ENCODE assay signal across 14 cellular contexts in genomic region chr19:4430760-4431159, GRCh38. TPM values are rescaled to one million over a fixed set of nuclear protein-coding genes. Genes with fewer than 3 reads are reported as not detected.
DNase-seq lines count a peak whose midpoint lies in the region; ATAC-seq and TF ChIP-seq lines count a peak whose summit lies in the region.
"Had no signal": no experiment of that assay in that cellular context is flagged by ENCODE, and none has a peak within 500 bp of the region (broad histone marks: within the 10 kb centered on the region; RNA-seq: fewer than 3 reads in every experiment).

No MANE protein-coding gene starts in this region.

- H4K8ac ChIP-seq in mesenchymal stem cell (ENCODE audit: low read length): no peak overlapping the region

- DNase-seq in GF-D8 (lab: John Stamatoyannopoulos, UW) (peak; percentile 72), MV-4-11 (lab: John Stamatoyannopoulos, UW) (peak; percentile 98), endothelial cell (ENCODE audit: low spot score) (no peak), pons (ENCODE audit: low spot score) (peak; percentile 80), NCI-H774 (lab: John Stamatoyannopoulos, UW) (no peak), mesenchymal stem cell (no peak)
- DNase-seq in activated CD4-positive, alpha-beta T cell treated with anti-CD3 and anti-CD28 coated beads for 48 hours: no peak
- DNase-seq: activated CD4-positive, alpha-beta T cell treated with anti-CD3 and anti-CD28 coated beads, Interleukin-2, amount 10 ng/mL, durations not matched to agents 7 days and 5 days; activated T-cell treated with anti-CD3 and anti-CD28 coated beads, Interleukin-2, amount 50 U/mL, for 48 hours; effector CD8-positive, alpha-beta T cell; NCI-H2029; stimulated activated naive CD8-positive, alpha-beta T cell treated with anti-CD3 and anti-CD28 coated beads, Interleukin-15, Interleukin-2, amounts not matched to agents 100 U/mL and 50 U/mL, for 24 hours had no signal

- no peak overlapping the region for H2BK15ac ChIP-seq in mesenchymal stem cell (ENCODE audit: low read depth, poor library complexity, severe bottlenecking)

- ATAC-seq in GM21526 (IDR thresholded peaks at IDR 0.05; ENCODE audit: low FRiP score, unreplicated experiment): no peak
- ATAC-seq: stimulated activated naive CD8-positive, alpha-beta T cell treated with anti-CD3 and anti-CD28 coated beads, Interleukin-15, Interleukin-2, amounts not matched to agents 100 U/mL and 50 U/mL, for 24 hours had no signal

- H3K9me3 ChIP-seq in mesenchymal stem cell (ENCODE audit: control insufficient read depth, low read length): no peaks in the 10 kb centered on the region

- no peak overlapping the region for H2BK12ac ChIP-seq in mesenchymal stem cell (ENCODE audit: low read length in 2 of 2)

- H2BK5ac ChIP-seq in mesenchymal stem cell (ENCODE audit: low read depth, low read length, poor library complexity, severe bottlenecking): no peak overlapping the region

- H3K27me3 ChIP-seq in mesenchymal stem cell (ENCODE audit: control insufficient read depth in 1 of 2, insufficient read depth in 1 of 2, low read length in 2 of 2): no peaks in the 10 kb centered on the region
- H3K27me3 ChIP-seq: cardiac muscle cell had no signal

- no peak overlapping the region for H4K91ac ChIP-seq in mesenchymal stem cell (ENCODE audit: low read length)

- no peak overlapping the region for H3K4ac ChIP-seq in mesenchymal stem cell (ENCODE audit: low read depth in 1 of 2, low read length in 2 of 2)

- H3K36me3 Mint-ChIP-seq in endothelial cell (ENCODE audit: low read depth, unreplicated experiment): peaks cover 41% of the 10 kb centered on the region

- peaks cover 44 to 53% of the 10 kb centered on the region in 2 experiments for H3K36me3 ChIP-seq in mesenchymal stem cell (ENCODE audit: control insufficient read depth in 1 of 2, insufficient read depth in 2 of 2, low read depth in 1 of 2, low read length in 2 of 2)

- H3K23ac ChIP-seq in mesenchymal stem cell (ENCODE audit: low read length in 2 of 2): no peak overlapping the region

- no peaks in the 10 kb centered on the region for H3K4me1 Mint-ChIP-seq in endothelial cell (ENCODE audit: unreplicated experiment)
- H3K4me1 Mint-ChIP-seq: activated CD4-positive, alpha-beta T cell treated with anti-CD3 and anti-CD28 coated beads, Interleukin-2, amount 10 ng/mL, durations not matched to agents 7 days and 5 days had no signal

- H3K4me1 ChIP-seq in mesenchymal stem cell (ENCODE audit: control insufficient read depth, insufficient read depth, low read depth, low read length): no peaks in the 10 kb centered on the region

- no peak overlapping the region for H3K27ac Mint-ChIP-seq in endothelial cell (ENCODE audit: unreplicated experiment)
- H3K27ac Mint-ChIP-seq: activated CD4-positive, alpha-beta T cell treated with anti-CD3 and anti-CD28 coated beads, Interleukin-2, amount 10 ng/mL, durations not matched to agents 7 days and 5 days had no signal

- H3K4me3 ChIP-seq in mesenchymal stem cell (ENCODE audit: insufficient read depth in 1 of 2, low read depth in 1 of 2, low read length in 2 of 2): no peak overlapping the region
- H3K4me3 ChIP-seq: cardiac muscle cell had no signal

- no peak overlapping the region for H3K4me2 ChIP-seq in mesenchymal stem cell (ENCODE audit: low read length, poor library complexity, severe bottlenecking)

- 97% methylated on average over 11 of the region's 12 CpGs for WGBS in mesenchymal stem cell

- TF ChIP-seq CTCF in endothelial cell (IDR thresholded peaks at IDR 0.05; ENCODE audit: unreplicated experiment): no peak

- H3K14ac ChIP-seq in mesenchymal stem cell (ENCODE audit: low read length in 2 of 2): no peak overlapping the region

- peaks cover 7% of the 10 kb centered on the region for H3K79me1 ChIP-seq in mesenchymal stem cell (replicated peaks; ENCODE audit: low read length, poor library complexity, severe bottlenecking)

- peak overlapping the region; percentile 42 for H3K4me3 Mint-ChIP-seq in endothelial cell (ENCODE audit: unreplicated experiment)
- H3K4me3 Mint-ChIP-seq: activated CD4-positive, alpha-beta T cell treated with anti-CD3 and anti-CD28 coated beads, Interleukin-2, amount 10 ng/mL, durations not matched to agents 7 days and 5 days had no signal

- no peak overlapping the region for H3K9ac ChIP-seq in mesenchymal stem cell (ENCODE audit: low read length)

- H2AFZ ChIP-seq in mesenchymal stem cell (ENCODE audit: low read depth, low read length): no peak overlapping the region

- H3K18ac ChIP-seq in mesenchymal stem cell (ENCODE audit: low read depth in 1 of 2, low read length in 2 of 2): no peak overlapping the region

- H3K27me3 Mint-ChIP-seq in endothelial cell (ENCODE audit: unreplicated experiment): peaks cover 2% of the 10 kb centered on the region
- H3K27me3 Mint-ChIP-seq: activated CD4-positive, alpha-beta T cell treated with anti-CD3 and anti-CD28 coated beads, Interleukin-2, amount 10 ng/mL, durations not matched to agents 7 days and 5 days had no signal

- H3K27ac ChIP-seq in mesenchymal stem cell (ENCODE audit: low read length, poor library complexity, severe bottlenecking): no peak overlapping the region
- H3K27ac ChIP-seq: cardiac muscle cell had no signal

- no peak overlapping the region for H2AK5ac ChIP-seq in mesenchymal stem cell (ENCODE audit: low read length, severe bottlenecking)

- H2BK120ac ChIP-seq in mesenchymal stem cell (ENCODE audit: low read depth, low read length): no peak overlapping the region

- no peaks in the 10 kb centered on the region for H3K9me3 Mint-ChIP-seq in endothelial cell (ENCODE audit: unreplicated experiment)
- H3K9me3 Mint-ChIP-seq: activated CD4-positive, alpha-beta T cell treated with anti-CD3 and anti-CD28 coated beads, Interleukin-2, amount 10 ng/mL, durations not matched to agents 7 days and 5 days had no signal

RNA-seq across cellular contexts. Expression of gene UBXN6, which starts 26.8 kb away (rescaled TPM):
- 45.7 TPM for total RNA-seq in endothelial cell (ENCODE audit: unreplicated experiment)
- 89.7 TPM for polyA plus RNA-seq in mesenchymal stem cell (2013, experiment 1 of 2)
- polyA plus RNA-seq in mesenchymal stem cell (2013, experiment 2 of 2): 95.2 TPM

RNA-seq across cellular contexts. Expression of gene CHAF1A, which starts 28.3 kb away (rescaled TPM):
- total RNA-seq in endothelial cell (ENCODE audit: unreplicated experiment): 29.8 TPM
- polyA plus RNA-seq in mesenchymal stem cell (2013, experiment 1 of 2): 7.6 TPM
- polyA plus RNA-seq in mesenchymal stem cell (2013, experiment 2 of 2): 6.3 TPM

RNA-seq across cellular contexts. Expression of gene SH3GL1, which starts 30.4 kb away (rescaled TPM):
- total RNA-seq in endothelial cell (ENCODE audit: unreplicated experiment): 128 TPM
- polyA plus RNA-seq in mesenchymal stem cell (2013, experiment 1 of 2): 108 TPM
- polyA plus RNA-seq in mesenchymal stem cell (2013, experiment 2 of 2): 106 TPM

RNA-seq across cellular contexts. Expression of gene HDGFL2, which starts 41.3 kb away (rescaled TPM):
- 107 TPM for total RNA-seq in endothelial cell (ENCODE audit: unreplicated experiment)
- 45.0 TPM for polyA plus RNA-seq in mesenchymal stem cell (2013, experiment 1 of 2)
- 43.4 TPM for polyA plus RNA-seq in mesenchymal stem cell (2013, experiment 2 of 2)

Comparison
In these comparisons a context has a peak if more than half of its experiments do, and no peak if none do; other contexts are left out.
1. DNase-seq: peak in GF-D8 (single experiment), MV-4-11 (single experiment) and pons (single experiment); none in endothelial cell (single experiment), NCI-H774 (single experiment), activated CD4-positive, alpha-beta T cell treated with anti-CD3 and anti-CD28 coated beads for 48 hours (single experiment) and mesenchymal stem cell (single experiment).